In genomic region chr14:80906946-80907345, GRCh38 we compare ENCODE assay signal across 31 cellular contexts. TPM values are rescaled to one million over a fixed set of nuclear protein-coding genes. Genes with fewer than 3 reads are reported as not detected.
DNase-seq lines count a peak whose midpoint lies in the region; ATAC-seq and TF ChIP-seq lines count a peak whose summit lies in the region.
"Had no signal": no experiment of that assay in that cellular context is flagged by ENCODE, and none has a peak within 500 bp of the region (broad histone marks: within the 10 kb centered on the region; RNA-seq: fewer than 3 reads in every experiment).

No MANE protein-coding gene starts in this region.

- H3K27ac Mint-ChIP-seq in effector memory CD8-positive, alpha-beta T cell, result no peak overlapping the region
- H3K27ac Mint-ChIP-seq: activated CD4-positive, alpha-beta T cell treated with anti-CD3 and anti-CD28 coated beads for 36 hours; activated naive CD8-positive, alpha-beta T cell treated with anti-CD3 and anti-CD28 coated beads for 36 hours; CD4-positive, alpha-beta T cell; natural killer cell treated with Interleukin-12 subunit alpha and Interleukin-12 subunit beta and Interleukin-15 and Interleukin-18, amount 100 ng/mL, for 72 hours; stimulated activated naive B cell treated with anti-CD40 and anti-IgM and Interleukin-4, amounts not matched to agents 10 μg/mL and 1 μg/mL and 100 μg/mL, for 72 hours had no signal

- no peak for TF ChIP-seq RAD21 in SK-N-SH (IDR thresholded peaks at IDR 0.05; ENCODE audit: low read length)

- H4K20me1 ChIP-seq in SK-N-SH (ENCODE audit: insufficient read depth) (no peaks in the 10 kb centered on the region), Karpas-422 (ENCODE audit: insufficient read depth, low read depth, low read length) (no peaks in the 10 kb centered on the region)

- H3K4me3 ChIP-seq in SK-N-SH (ENCODE audit: low read depth in 2 of 2, low read length in 1 of 2) (no peak overlapping the region), skeletal muscle satellite cell (ENCODE audit: low read length) (peak overlapping the region; percentile 33), Karpas-422 (ENCODE audit: low read length) (no peak overlapping the region)
- H3K4me3 ChIP-seq: gastrocnemius medialis, hepatocyte, lower lobe of right lung, ovary, skin epidermis, upper lobe of left lung had no signal

- no peak overlapping the region; a peak in 1 of 4 replicates for H3K27ac ChIP-seq in SK-N-SH (ENCODE audit: low read depth in 2 of 2, low read length in 1 of 2)
- H3K27ac ChIP-seq in Karpas-422 (ENCODE audit: low read length), result no peak overlapping the region
- H3K27ac ChIP-seq: gastrocnemius medialis, hepatocyte, lower lobe of right lung, ovary, upper lobe of left lung had no signal

- H3K79me2 ChIP-seq in SK-N-SH (ENCODE audit: insufficient read depth), result 0 out of 2 replicates have a peak, but pooled peaks cover 4% of the 10 kb centered on the region
- peaks cover 33% of the 10 kb centered on the region for H3K79me2 ChIP-seq in Karpas-422 (ENCODE audit: low read length)
- H3K79me2 ChIP-seq: hepatocyte had no signal

- no peak for ATAC-seq in effector memory CD8-positive, alpha-beta T cell (replicated peaks)
- ATAC-seq: activated CD4-positive, alpha-beta T cell treated with anti-CD3 and anti-CD28 coated beads for 36 hours; gastrocnemius medialis; lower lobe of right lung; natural killer cell treated with Interleukin-12 subunit alpha and Interleukin-12 subunit beta and Interleukin-15 and Interleukin-18, amount 100 ng/mL, for 72 hours; stimulated activated naive B cell treated with anti-CD40 and anti-IgM and Interleukin-4, amounts not matched to agents 10 μg/mL and 1 μg/mL and 100 μg/mL, for 72 hours had no signal

- POLR2A ChIA-PET in SK-N-SH (lab: Yijun Ruan, JAX), result no interaction called here

- H3K9me2 ChIP-seq in SK-N-SH (no peaks in the 10 kb centered on the region), Karpas-422 (replicated peaks; ENCODE audit: insufficient read depth, low read length) (no peaks in the 10 kb centered on the region)

- H3K4me1 Mint-ChIP-seq in effector memory CD8-positive, alpha-beta T cell (ENCODE audit: low read depth in 2 of 2), result no peaks in the 10 kb centered on the region
- H3K4me1 Mint-ChIP-seq: activated naive CD8-positive, alpha-beta T cell treated with anti-CD3 and anti-CD28 coated beads for 36 hours; stimulated activated naive B cell treated with anti-CD40 and anti-IgM and Interleukin-4, amounts not matched to agents 10 μg/mL and 1 μg/mL and 100 μg/mL, for 72 hours had no signal

- H3K4me1 ChIP-seq in SK-N-SH (ENCODE audit: control insufficient read depth in 1 of 2, insufficient read depth in 2 of 2, low read depth in 1 of 2, low read length in 1 of 2), result no peaks in the 10 kb centered on the region
- peaks cover 11% of the 10 kb centered on the region for H3K4me1 ChIP-seq in skeletal muscle satellite cell (ENCODE audit: control insufficient read depth, insufficient read depth, low read length)
- H3K4me1 ChIP-seq in Karpas-422 (ENCODE audit: low read length), result peaks cover 13% of the 10 kb centered on the region
- H3K4me1 ChIP-seq: gastrocnemius medialis, lower lobe of right lung, upper lobe of left lung had no signal

- H2AFZ ChIP-seq in SK-N-SH (ENCODE audit: low read depth) (no peak overlapping the region), Karpas-422 (ENCODE audit: low read length) (no peak overlapping the region)
- H2AFZ ChIP-seq: hepatocyte had no signal

- H3K27me3 ChIP-seq in SK-N-SH (ENCODE audit: insufficient read depth) (no peaks in the 10 kb centered on the region), skeletal muscle satellite cell (ENCODE audit: control insufficient read depth, insufficient read depth, low read length) (no peaks in the 10 kb centered on the region), Karpas-422 (ENCODE audit: low read length) (no peaks in the 10 kb centered on the region)
- H3K27me3 ChIP-seq: gastrocnemius medialis, hepatocyte, ovary, upper lobe of left lung had no signal

- TF ChIP-seq CTCF in SK-N-SH (IDR thresholded peaks at IDR 0.05), result no peak

- H3F3A ChIP-seq in SK-N-SH (replicated peaks; ENCODE audit: insufficient read depth), result no peaks in the 10 kb centered on the region

- no peak overlapping the region for H3K4me3 Mint-ChIP-seq in effector memory CD8-positive, alpha-beta T cell
- H3K4me3 Mint-ChIP-seq: activated CD4-positive, alpha-beta T cell treated with anti-CD3 and anti-CD28 coated beads for 36 hours; activated naive CD8-positive, alpha-beta T cell treated with anti-CD3 and anti-CD28 coated beads for 36 hours; CD4-positive, alpha-beta T cell; natural killer cell treated with Interleukin-12 subunit alpha and Interleukin-12 subunit beta and Interleukin-15 and Interleukin-18, amount 100 ng/mL, for 72 hours; stimulated activated naive B cell treated with anti-CD40 and anti-IgM and Interleukin-4, amounts not matched to agents 10 μg/mL and 1 μg/mL and 100 μg/mL, for 72 hours had no signal

- DNase-seq in EH (ENCODE audit: low read depth), result peak; percentile 33
- DNase-seq in SK-N-SH, result no peak
- DNase-seq in fibroblast of the conjunctiva (ENCODE audit: low read depth), result peak; percentile 53
- DNase-seq in NOMO-1 treated with dmso at 0.1 percent for 144 hours (lab: John Stamatoyannopoulos, UW; ENCODE audit: unreplicated experiment), result no peak
- no peak for DNase-seq in effector memory CD8-positive, alpha-beta T cell
- DNase-seq in Karpas-422, result no peak
- DNase-seq: activated CD4-positive, alpha-beta T cell treated with anti-CD3 and anti-CD28 coated beads for 36 hours; activated CD8-positive, alpha-beta memory T cell treated with anti-CD3 and anti-CD28 coated beads for 24 hours; activated naive CD8-positive, alpha-beta T cell treated with anti-CD3 and anti-CD28 coated beads for 36 hours; activated T-cell treated with anti-CD3 and anti-CD28 coated beads for 4 hours; AML-193; aorta; CD4-positive, alpha-beta T cell; effector CD4-positive, alpha-beta T cell; gastrocnemius medialis; lower lobe of right lung; NCI-H1436; NCI-H226; NCI-H69; ovary; SHP77; stimulated activated naive B cell treated with anti-CD40 and anti-IgM and Interleukin-4, amounts not matched to agents 10 μg/mL and 1 μg/mL and 100 μg/mL, for 72 hours; SW 1271; T-helper 9 cell; upper lobe of left lung had no signal

- no peaks in the 10 kb centered on the region for H3K27me3 Mint-ChIP-seq in effector memory CD8-positive, alpha-beta T cell
- H3K27me3 Mint-ChIP-seq: activated CD4-positive, alpha-beta T cell treated with anti-CD3 and anti-CD28 coated beads for 36 hours; activated naive CD8-positive, alpha-beta T cell treated with anti-CD3 and anti-CD28 coated beads for 36 hours; CD4-positive, alpha-beta T cell; natural killer cell treated with Interleukin-12 subunit alpha and Interleukin-12 subunit beta and Interleukin-15 and Interleukin-18, amount 100 ng/mL, for 72 hours; stimulated activated naive B cell treated with anti-CD40 and anti-IgM and Interleukin-4, amounts not matched to agents 10 μg/mL and 1 μg/mL and 100 μg/mL, for 72 hours had no signal

- 81% methylated on average over 4 of the region's 4 CpGs for WGBS in SK-N-SH (ENCODE audit: low lambda C conversion rate)

- H3K4me2 ChIP-seq in SK-N-SH (no peak overlapping the region), skeletal muscle satellite cell (ENCODE audit: low read length) (peak overlapping the region; percentile 63), Karpas-422 (ENCODE audit: low read depth, low read length, poor library complexity, severe bottlenecking) (no peak overlapping the region)
- H3K4me2 ChIP-seq: hepatocyte had no signal

- no peak for TF ChIP-seq EP300 in SK-N-SH (IDR thresholded peaks at IDR 0.05; ENCODE audit: borderline replicate concordance in 1 of 2, low read depth in 1 of 2, low read length in 1 of 2)

- no peaks in the 10 kb centered on the region for H3K36me3 Mint-ChIP-seq in effector memory CD8-positive, alpha-beta T cell (ENCODE audit: insufficient read depth)
- H3K36me3 Mint-ChIP-seq: natural killer cell treated with Interleukin-12 subunit alpha and Interleukin-12 subunit beta and Interleukin-15 and Interleukin-18, amount 100 ng/mL, for 72 hours had no signal

- H3K9me3 ChIP-seq in SK-N-SH, result no peaks in the 10 kb centered on the region
- H3K9me3 ChIP-seq in skeletal muscle satellite cell (replicated peaks; ENCODE audit: low read length), result no peaks in the 10 kb centered on the region
- no peaks in the 10 kb centered on the region for H3K9me3 ChIP-seq in Karpas-422 (ENCODE audit: low read length)
- H3K9me3 ChIP-seq: gastrocnemius medialis, lower lobe of right lung, ovary, upper lobe of left lung had no signal

- H3K9ac ChIP-seq in SK-N-SH (no peak overlapping the region), skeletal muscle satellite cell (ENCODE audit: low read depth, low read length) (peak overlapping the region; percentile 16), Karpas-422 (ENCODE audit: low read length) (no peak overlapping the region)

- CTCF ChIA-PET in SK-N-SH (lab: Yijun Ruan, JAX), result interaction anchor here (0.8 kb wide), 1 partner anchor 80 kb away, joined by 3 read pairs; no protein-coding TSS in a partner anchor

- H3K36me3 ChIP-seq in SK-N-SH (replicated peaks in 1 of 2; ENCODE audit: control insufficient read depth in 1 of 2, insufficient read depth in 2 of 2, low read length in 1 of 2) (peaks cover 0 to 10% of the 10 kb centered on the region in 2 experiments), skeletal muscle satellite cell (ENCODE audit: insufficient read depth, low read length) (no peaks in the 10 kb centered on the region), Karpas-422 (ENCODE audit: insufficient read depth, low read length) (peaks cover 26% of the 10 kb centered on the region; the same call in 1 of the 2 replicates)
- H3K36me3 ChIP-seq: gastrocnemius medialis, lower lobe of right lung, ovary had no signal

- no peaks in the 10 kb centered on the region for H3K9me3 Mint-ChIP-seq in effector memory CD8-positive, alpha-beta T cell
- H3K9me3 Mint-ChIP-seq: activated naive CD8-positive, alpha-beta T cell treated with anti-CD3 and anti-CD28 coated beads for 36 hours; CD4-positive, alpha-beta T cell; natural killer cell treated with Interleukin-12 subunit alpha and Interleukin-12 subunit beta and Interleukin-15 and Interleukin-18, amount 100 ng/mL, for 72 hours; stimulated activated naive B cell treated with anti-CD40 and anti-IgM and Interleukin-4, amounts not matched to agents 10 μg/mL and 1 μg/mL and 100 μg/mL, for 72 hours had no signal

TF ChIP-seq in SK-N-SH, 30 proteins besides CTCF, POLR2A, EP300 and RAD21 (continues in another document):
- no peak for TF ChIP-seq FOSL2 (IDR thresholded peaks at IDR 0.05; ENCODE audit: borderline replicate concordance, low read depth)

RNA-seq across cellular contexts. Expression of gene CEP128, which starts 34.6 kb away (rescaled TPM):
- 1.2 and 1.3 TPM in 2 replicates for polyA plus RNA-seq in SK-N-SH (2012; rRNA removed)
- 1.2 and 1.4 TPM in 2 replicates for polyA plus RNA-seq in SK-N-SH (2012; cell fraction: cytosol; rRNA removed)
- 1.2 and 2.8 TPM in 2 replicates for polyA plus RNA-seq in SK-N-SH (2012; cell fraction: nucleus; rRNA removed)
- 4.6 and 5.8 TPM in 2 replicates for total RNA-seq in skeletal muscle satellite cell (2012; rRNA removed)
- total RNA-seq in Karpas-422 (2014; rRNA removed; shearing (Covaris generic); ENCODE audit: low replicate concordance), result 28.3 and 29.3 TPM in 2 replicates

RNA-seq across cellular contexts. Expression of gene TSHR, which starts 48.5 kb away (rescaled TPM):
- not detected in 2 replicates for polyA plus RNA-seq in SK-N-SH (2012; rRNA removed)
- not detected in 2 replicates for polyA plus RNA-seq in SK-N-SH (2012; cell fraction: cytosol; rRNA removed)
- polyA plus RNA-seq in SK-N-SH (2012; cell fraction: nucleus; rRNA removed), result not detected in 2 replicates
- not detected in 2 replicates for total RNA-seq in skeletal muscle satellite cell (2012; rRNA removed)
- not detected in 2 replicates for total RNA-seq in Karpas-422 (2014; rRNA removed; shearing (Covaris generic); ENCODE audit: low replicate concordance)
- total RNA-seq: activated CD4-positive, alpha-beta T cell treated with anti-CD3 and anti-CD28 coated beads for 36 hours; activated naive CD8-positive, alpha-beta T cell treated with anti-CD3 and anti-CD28 coated beads for 36 hours; CD4-positive, alpha-beta T cell; Daoy; epithelial cell of proximal tubule; gastrocnemius medialis; hepatocyte; lower lobe of right lung; natural killer cell treated with Interleukin-12 subunit alpha and Interleukin-12 subunit beta and Interleukin-15 and Interleukin-18, amount 100 ng/mL, for 72 hours had no signal

Comparison
In these comparisons a context has a peak if more than half of its experiments do, and no peak if none do; other contexts are left out.
1. DNase-seq: peak in EH (single experiment) and fibroblast of the conjunctiva (single experiment); none in SK-N-SH (single experiment), NOMO-1 treated with dmso at 0.1 percent for 144 hours (single experiment), effector memory CD8-positive, alpha-beta T cell (0 of 3) and Karpas-422 (single experiment).